ENCODE assay signal across 1 cellular context in the genomic region with DNA sequence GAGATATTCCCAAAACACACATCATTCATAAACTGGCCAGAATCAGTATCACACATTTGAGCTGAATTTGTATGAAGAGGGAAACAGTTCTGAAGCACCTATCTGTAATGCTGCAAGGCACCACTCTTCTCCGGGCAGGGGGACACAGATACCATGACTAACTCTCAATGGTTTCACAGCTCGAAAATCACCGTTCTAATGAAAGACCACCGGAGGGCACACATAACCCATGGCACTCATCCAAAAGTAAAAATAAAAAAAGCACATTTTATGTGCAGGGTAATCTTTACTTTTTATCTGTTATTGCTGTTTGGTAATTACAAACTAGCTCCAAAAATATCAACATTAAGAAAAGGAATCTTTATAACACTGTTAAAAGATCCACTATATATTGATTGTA.
TF ChIP-seq lines count a peak whose summit lies in the region.

No MANE protein-coding gene starts in this region.

TF ChIP-seq in H1, 55 proteins besides CTCF, POLR2A, EP300 and RAD21:
- TF ChIP-seq BACH1 (IDR thresholded peaks at IDR 0.05; ENCODE audit: low read length) (no peak), CEBPB (IDR thresholded peaks at IDR 0.05; ENCODE audit: low read depth, low read length) (no peak), KDM4A (IDR thresholded peaks at IDR 0.05; ENCODE audit: low read depth, low read length, severe bottlenecking) (no peak), SP1 (IDR thresholded peaks at IDR 0.05; ENCODE audit: low read depth, low read length) (no peak), SUZ12 (IDR thresholded peaks at IDR 0.05; ENCODE audit: low read length) (no peak), KDM5A (IDR thresholded peaks at IDR 0.05; ENCODE audit: low read length) (no peak)
